Comparison of ENCODE assay signal across 15 cellular contexts in the genomic region with DNA sequence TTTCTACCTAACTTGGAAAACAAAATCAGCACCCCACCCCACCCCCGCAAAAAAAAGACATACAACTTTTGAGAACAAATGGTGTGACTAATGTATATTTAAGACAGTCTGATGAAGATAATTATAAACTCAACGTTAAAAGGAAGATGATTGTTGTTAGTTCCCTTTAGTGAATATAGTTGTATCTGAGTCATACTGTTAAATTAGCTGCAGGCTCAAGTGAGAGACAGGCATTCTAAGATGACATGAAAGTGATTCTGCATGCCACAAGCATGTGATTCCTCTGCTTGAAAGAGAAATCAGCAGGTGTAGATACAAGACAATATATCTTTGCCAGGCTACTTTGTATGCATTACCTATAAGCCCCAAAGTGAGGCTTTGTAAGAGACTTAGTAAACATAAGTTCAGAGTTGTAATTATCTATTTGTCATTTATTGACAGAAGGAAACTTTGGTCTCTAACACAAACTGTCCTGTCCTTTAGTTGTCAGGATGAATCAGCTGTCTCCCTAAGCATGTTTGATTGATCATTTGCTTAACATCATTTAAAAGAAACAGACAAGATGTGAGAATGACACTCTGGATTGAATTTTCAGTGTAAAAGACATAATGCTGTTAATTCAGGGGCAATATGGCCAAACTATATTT.
A peak's percentile ranks its signal among the peaks of the same experiment; 100 is the strongest.
DNase-seq lines count a peak whose midpoint lies in the region; ATAC-seq and TF ChIP-seq lines count a peak whose summit lies in the region.
"Had no signal": no experiment of that assay in that cellular context is flagged by ENCODE, and none has a peak within 500 bp of the region (broad histone marks: within the 10 kb centered on the region; RNA-seq: fewer than 3 reads in every experiment).

No MANE protein-coding gene starts in this region.

- DNase-seq in IMR-90 (peak; percentile 57), cardiac fibroblast (ENCODE audit: low read depth in 2 of 2) (peak; percentile 13 to 56), osteoblast (ENCODE audit: insufficient read length, low spot score, missing footprints) (no peak), NCI-H1436 treated with DMSO at 0.1 percent for 48 hours (lab: John Stamatoyannopoulos, UW) (no peak), PC-9 (no peak), midbrain (lab: John Stamatoyannopoulos, UW) (no peak), RKO (ENCODE audit: low spot score) (no peak)
- DNase-seq: activated T-cell treated with anti-CD3 and anti-CD28 coated beads for 4 hours, DMS153, NCI-H1417, OCI-M1, thyroid gland had no signal

- no peaks in the 10 kb centered on the region for H3K9me3 ChIP-seq in IMR-90 (ENCODE audit: control insufficient read depth, insufficient read depth, low read length)
- no peaks in the 10 kb centered on the region for H3K9me3 ChIP-seq in osteoblast (ENCODE audit: low read depth, low read length)
- H3K9me3 ChIP-seq in PC-9 (ENCODE audit: insufficient read depth, low read depth): no peaks in the 10 kb centered on the region
- H3K9me3 ChIP-seq: HAP-1, thyroid gland had no signal

- peak overlapping the region; percentile 54; the same call in 1 of the 2 replicates for H3K18ac ChIP-seq in IMR-90 (ENCODE audit: low read depth, low read length)

- CTCF ChIA-PET in IMR-90 (lab: Yijun Ruan, JAX): no interaction called here
- CTCF ChIA-PET in PC-9 (lab: Charles Lee): no interaction called here

- peak overlapping the region; percentile 18; the same call in 1 of the 2 replicates for H4K5ac ChIP-seq in IMR-90 (ENCODE audit: low read depth, low read length)

- H3K79me1 ChIP-seq in IMR-90 (ENCODE audit: low read depth in 1 of 2, low read length in 2 of 2): no peaks in the 10 kb centered on the region

- 0 out of 2 replicates have a peak, but pooled peaks cover 4% of the 10 kb centered on the region for H3K9me2 ChIP-seq in PC-9 (ENCODE audit: insufficient read depth)

- TF ChIP-seq POLR2A in IMR-90 (IDR thresholded peaks at IDR 0.05; ENCODE audit: low read depth, low read length): no peak

- TF ChIP-seq CTCF in IMR-90 (conservative IDR thresholded peaks at IDR 0.05; ENCODE audit: low read depth, low read length) (no peak), cardiac fibroblast (IDR thresholded peaks at IDR 0.05; ENCODE audit: low read depth, low read length) (no peak), osteoblast (IDR thresholded peaks at IDR 0.05; ENCODE audit: extremely low read depth, low read depth, low read length) (no peak), PC-9 (conservative IDR thresholded peaks at IDR 0.05) (no peak)

- no peaks in the 10 kb centered on the region for H3K9me1 ChIP-seq in IMR-90 (ENCODE audit: insufficient read depth, low read length)

- POLR2A ChIA-PET in IMR-90 (lab: Charles Lee; ENCODE audit: unreplicated experiment): no interaction called here
- POLR2A ChIA-PET in PC-9 (lab: Charles Lee; ENCODE audit: unreplicated experiment): no interaction called here

- H3K4me2 ChIP-seq in IMR-90 (ENCODE audit: low read depth, low read length) (peak overlapping the region; percentile 69; the same call in 1 of the 2 replicates), osteoblast (ENCODE audit: insufficient read depth, low read length) (peak overlapping the region; percentile 33), PC-9 (no peak overlapping the region)

- intact Hi-C loops in IMR-90 (cut with micrococcal nuclease): loop anchor here (10.0 kb wide), 1 partner anchor 321 kb away; a partner anchor contains a TSS
- intact Hi-C loops in PC-9 (cut with micrococcal nuclease; ENCODE audit: unreplicated experiment): loop anchor here (10.0 kb wide), 1 partner anchor 241 kb away; no protein-coding TSS in a partner anchor

- no peaks in the 10 kb centered on the region for H3F3A ChIP-seq in PC-9 (ENCODE audit: insufficient read depth, low read depth)

- no TSS peak for BruUV-seq in IMR-90 (replicated peaks; lab: Mats Ljungman, UMichigan)
- no TSS peak for BruUV-seq in PC-9 (replicated peaks; lab: Mats Ljungman, UMichigan)

- in situ Hi-C loops in IMR-90 (cut with MboI; ENCODE audit: low sequenced_read_pairs): no loop called here

- H2AK9ac ChIP-seq in IMR-90 (replicated peaks; ENCODE audit: low read depth, low read length, poor library complexity): no peak overlapping the region

- peak overlapping the region in 1 of 2 experiments; percentile 60; a peak in 2 of 4 replicates for H4K8ac ChIP-seq in IMR-90 (ENCODE audit: low read depth in 2 of 2, low read length in 2 of 2)

- H3K14ac ChIP-seq in IMR-90 (replicated peaks; ENCODE audit: low read depth, low read length): peak overlapping the region; percentile 2; the same call in 1 of the 2 replicates

- H2BK5ac ChIP-seq in IMR-90 (ENCODE audit: low read depth, low read length, poor library complexity, severe bottlenecking): peak overlapping the region; percentile 95

- H2BK15ac ChIP-seq in IMR-90 (ENCODE audit: low read depth, low read length): no peak overlapping the region

- no peak overlapping the region for H3K23ac ChIP-seq in IMR-90 (ENCODE audit: low read depth, low read length)

- H3K27me3 ChIP-seq in IMR-90 (ENCODE audit: control insufficient read depth, insufficient read depth, low read length): no peaks in the 10 kb centered on the region
- H3K27me3 ChIP-seq in osteoblast (ENCODE audit: insufficient read depth, low read length): no peaks in the 10 kb centered on the region
- no peaks in the 10 kb centered on the region for H3K27me3 ChIP-seq in PC-9 (ENCODE audit: insufficient read depth, low read depth)
- H3K27me3 ChIP-seq: cardiac muscle cell, thyroid gland had no signal

- no peaks in the 10 kb centered on the region for H3K79me2 ChIP-seq in osteoblast (ENCODE audit: insufficient read depth, low read length)
- H3K79me2 ChIP-seq in PC-9 (ENCODE audit: low read depth): no peaks in the 10 kb centered on the region

- H2AFZ ChIP-seq in IMR-90 (replicated peaks; ENCODE audit: low read length, poor library complexity): no peak overlapping the region
- H2AFZ ChIP-seq in osteoblast (ENCODE audit: low read length): no peak overlapping the region
- H2AFZ ChIP-seq in PC-9: no peak overlapping the region

- H4K20me1 ChIP-seq in IMR-90 (ENCODE audit: insufficient read depth, low read length) (no peaks in the 10 kb centered on the region), osteoblast (ENCODE audit: insufficient read depth, low read length) (no peaks in the 10 kb centered on the region), PC-9 (ENCODE audit: insufficient read depth) (no peaks in the 10 kb centered on the region)

- H2AK5ac ChIP-seq in IMR-90 (ENCODE audit: low read depth, low read length): no peak overlapping the region; the same call in 1 of the 2 replicates

- H3K4me1 ChIP-seq in IMR-90 (ENCODE audit: control insufficient read depth, insufficient read depth, low read length) (no peaks in the 10 kb centered on the region; the same call in 1 of the 2 replicates), osteoblast (ENCODE audit: insufficient read depth, low read length) (peaks cover 12% of the 10 kb centered on the region), PC-9 (replicated peaks; ENCODE audit: insufficient read depth) (no peaks in the 10 kb centered on the region)
- H3K4me1 ChIP-seq: HAP-1, thyroid gland had no signal

- ATAC-seq in GM18511 (IDR thresholded peaks at IDR 0.05; ENCODE audit: unreplicated experiment) (peak; percentile 83), IMR-90 (ENCODE audit: low read depth) (peak; percentile 63)

- H4K91ac ChIP-seq in IMR-90 (ENCODE audit: insufficient read depth, low read depth, low read length): no peak overlapping the region

- WGBS in IMR-90 (ENCODE audit: extremely low coverage in 2 of 2, insufficient read length in 1 of 2), 2 experiments: no CpG with 5 or more reads among the region's 2 CpGs

- H3K27ac ChIP-seq in IMR-90 (ENCODE audit: insufficient read depth, low read length): no peak overlapping the region; the same call in 1 of the 2 replicates
- H3K27ac ChIP-seq in osteoblast (ENCODE audit: low read depth, low read length): peak overlapping the region; percentile 33
- H3K27ac ChIP-seq in PC-9: no peak overlapping the region
- H3K27ac ChIP-seq: cardiac muscle cell, thyroid gland had no signal

- dilution Hi-C loops in IMR-90 (cut with HindIII; ENCODE audit: low sequenced_read_pairs, unreplicated experiment): no loop called here

- H3K9ac ChIP-seq in IMR-90 (ENCODE audit: low read depth, low read length): no peak overlapping the region

- H3K4ac ChIP-seq in IMR-90 (ENCODE audit: low read depth, low read length): peak overlapping the region; percentile 6; the same call in 1 of the 2 replicates

- H2BK20ac ChIP-seq in IMR-90 (ENCODE audit: low read depth, low read length): peak overlapping the region; percentile 71; the same call in 1 of the 2 replicates

- no peak for TF ChIP-seq RAD21 in IMR-90 (IDR thresholded peaks at IDR 0.05; ENCODE audit: low read length)

- no peak overlapping the region for H3K56ac ChIP-seq in IMR-90 (ENCODE audit: extremely low read depth, insufficient read depth, low read length)

- H3K4me3 ChIP-seq in IMR-90 (ENCODE audit: insufficient read depth, low read depth, low read length) (no peak overlapping the region), cardiac fibroblast (replicated peaks in 1 of 2; ENCODE audit: low read depth in 2 of 2, low read length in 2 of 2) (no peak overlapping the region), osteoblast (ENCODE audit: insufficient read depth, low read length) (no peak overlapping the region), PC-9 (no peak overlapping the region)
- H3K4me3 ChIP-seq: cardiac muscle cell, HAP-1, thyroid gland had no signal

- H2BK120ac ChIP-seq in IMR-90 (ENCODE audit: low read depth, low read length): peak overlapping the region; percentile 48; the same call in 1 of the 2 replicates

- H3K36me3 ChIP-seq in IMR-90 (ENCODE audit: control insufficient read depth, insufficient read depth, low read length) (no peaks in the 10 kb centered on the region), osteoblast (ENCODE audit: insufficient read depth, low read length) (no peaks in the 10 kb centered on the region), PC-9 (ENCODE audit: low read depth) (no peaks in the 10 kb centered on the region)
- H3K36me3 ChIP-seq: cardiac muscle cell, HAP-1, thyroid gland had no signal

TF ChIP-seq in IMR-90, 13 proteins besides CTCF, POLR2A, EP300 and RAD21 (continues in another document):
- TF ChIP-seq BHLHE40 (IDR thresholded peaks at IDR 0.05; ENCODE audit: low read depth, low read length) (no peak), MXI1 (IDR thresholded peaks at IDR 0.05; ENCODE audit: borderline replicate concordance, low read depth, low read length) (no peak), SMC3 (IDR thresholded peaks at IDR 0.05; ENCODE audit: low read depth, low read length) (no peak)
- TF ChIP-seq, protein P1, sequence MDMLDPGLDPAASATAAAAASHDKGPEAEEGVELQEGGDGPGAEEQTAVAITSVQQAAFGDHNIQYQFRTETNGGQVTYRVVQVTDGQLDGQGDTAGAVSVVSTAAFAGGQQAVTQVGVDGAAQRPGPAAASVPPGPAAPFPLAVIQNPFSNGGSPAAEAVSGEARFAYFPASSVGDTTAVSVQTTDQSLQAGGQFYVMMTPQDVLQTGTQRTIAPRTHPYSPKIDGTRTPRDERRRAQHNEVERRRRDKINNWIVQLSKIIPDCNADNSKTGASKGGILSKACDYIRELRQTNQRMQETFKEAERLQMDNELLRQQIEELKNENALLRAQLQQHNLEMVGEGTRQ (IDR thresholded peaks at IDR 0.05; ENCODE audit: low read depth, low read length): no peak

Comparison
In these comparisons a context has a peak if more than half of its experiments do, and no peak if none do; other contexts are left out.
1. DNase-seq: peak in IMR-90 (single experiment) and cardiac fibroblast (2 of 2); none in osteoblast (single experiment), NCI-H1436 treated with DMSO at 0.1 percent for 48 hours (single experiment), PC-9 (0 of 2), midbrain (single experiment) and RKO (single experiment).